In genomic region chr9:101226803-101227202, GRCh38 we compare ENCODE assay signal across 18 cellular contexts.
DNase-seq lines count a peak whose midpoint lies in the region; ATAC-seq and TF ChIP-seq lines count a peak whose summit lies in the region.
"Had no signal": no experiment of that assay in that cellular context is flagged by ENCODE, and none has a peak within 500 bp of the region (broad histone marks: within the 10 kb centered on the region; RNA-seq: fewer than 3 reads in every experiment).

No MANE protein-coding gene starts in this region.

- H4K91ac ChIP-seq in trophoblast cell (ENCODE audit: low read depth, low read length): no peak overlapping the region

- no peak overlapping the region for H3K14ac ChIP-seq in trophoblast cell (ENCODE audit: low read length)

- H3K79me1 ChIP-seq in trophoblast cell (ENCODE audit: low read length): no peaks in the 10 kb centered on the region

- no peak overlapping the region for H3K18ac ChIP-seq in trophoblast cell (ENCODE audit: low read length)

- no peak overlapping the region for H2AK5ac ChIP-seq in trophoblast cell (ENCODE audit: low read length)

- H2BK12ac ChIP-seq in trophoblast cell (ENCODE audit: low read length): no peak overlapping the region

- H3K27me3 ChIP-seq in Loucy (ENCODE audit: insufficient read depth, low read length, poor library complexity, severe bottlenecking) (no peaks in the 10 kb centered on the region), trophoblast cell (ENCODE audit: insufficient read depth, low read length) (no peaks in the 10 kb centered on the region)
- H3K27me3 ChIP-seq: BLaER1 treated with 17β-estradiol and CSF1 and Interleukin-3, amounts not matched to agents 10 nM and 100 nM had no signal

- H3K9me3 ChIP-seq in Loucy (ENCODE audit: insufficient read depth, low read depth, low read length) (no peaks in the 10 kb centered on the region), trophoblast cell (ENCODE audit: insufficient read depth, low read depth, low read length) (no peaks in the 10 kb centered on the region)
- H3K9me3 ChIP-seq: A549, SK-N-SH had no signal

- no peaks in the 10 kb centered on the region for H3K9me2 ChIP-seq in Loucy (replicated peaks; ENCODE audit: low read depth, low read length)
- H3K9me2 ChIP-seq: SK-N-SH had no signal

- H3K4me2 ChIP-seq in Loucy (ENCODE audit: low read depth, low read length, poor library complexity, severe bottlenecking) (no peak overlapping the region), trophoblast cell (ENCODE audit: low read length) (no peak overlapping the region)
- H3K4me2 ChIP-seq: A549; BLaER1 treated with 17β-estradiol and CSF1 and Interleukin-3, amounts not matched to agents 10 nM and 100 nM; SK-N-SH had no signal

- H3K9ac ChIP-seq in Loucy (ENCODE audit: low read depth, low read length, poor library complexity, severe bottlenecking): no peak overlapping the region
- no peak overlapping the region for H3K9ac ChIP-seq in trophoblast cell (ENCODE audit: low read length)
- H3K9ac ChIP-seq: BLaER1 treated with 17β-estradiol and CSF1 and Interleukin-3, amounts not matched to agents 10 nM and 100 nM; SK-N-SH had no signal

- WGBS in trophoblast cell (ENCODE audit: extremely low coverage, insufficient coverage, insufficient read length): no CpG with 5 or more reads among the region's 3 CpGs

- no peak overlapping the region for H3K4ac ChIP-seq in trophoblast cell (ENCODE audit: low read depth, low read length)

- H2BK5ac ChIP-seq in trophoblast cell (ENCODE audit: low read depth, low read length, poor library complexity): no peak overlapping the region

- no peaks in the 10 kb centered on the region for H3F3A ChIP-seq in Loucy (ENCODE audit: low read depth)

- no peak overlapping the region for H2BK120ac ChIP-seq in trophoblast cell (ENCODE audit: insufficient read depth, low read length, poor library complexity)

- H4K20me1 ChIP-seq in Loucy (ENCODE audit: insufficient read depth, low read length, poor library complexity, severe bottlenecking): no peaks in the 10 kb centered on the region
- H4K20me1 ChIP-seq: BLaER1 treated with 17β-estradiol and CSF1 and Interleukin-3, amounts not matched to agents 10 nM and 100 nM had no signal

- H3K27ac ChIP-seq in caudate nucleus (ENCODE audit: low read depth, low read length) (peak overlapping the region; percentile 93), trophoblast cell (ENCODE audit: low read depth, low read length) (no peak overlapping the region)
- H3K27ac ChIP-seq: A549; BLaER1 treated with 17β-estradiol and CSF1 and Interleukin-3, amounts not matched to agents 10 nM and 100 nM had no signal

- no peak overlapping the region for H3K23ac ChIP-seq in trophoblast cell (ENCODE audit: low read length)

- 0 out of 2 replicates have a peak, but pooled peaks have one; percentile 13 for TF ChIP-seq CTCF in Loucy (conservative IDR thresholded peaks at IDR 0.05; ENCODE audit: low read length)

- no peak overlapping the region for H4K12ac ChIP-seq in trophoblast cell (ENCODE audit: low read depth, low read length)

- no peak overlapping the region for H4K8ac ChIP-seq in trophoblast cell (ENCODE audit: low read depth, low read length)

- no peaks in the 10 kb centered on the region for H3K79me2 ChIP-seq in Loucy (ENCODE audit: insufficient read depth, low read length)
- H3K79me2 ChIP-seq in trophoblast cell (ENCODE audit: control insufficient read depth, insufficient read depth, low read length, poor library complexity): no peaks in the 10 kb centered on the region

- H2AFZ ChIP-seq in Loucy (ENCODE audit: low read length): no peak overlapping the region
- H2AFZ ChIP-seq in trophoblast cell (ENCODE audit: insufficient read depth, low read length, poor library complexity): no peak overlapping the region

- H3K36me3 ChIP-seq in Loucy (ENCODE audit: insufficient read depth, low read length) (no peaks in the 10 kb centered on the region), trophoblast cell (ENCODE audit: control insufficient read depth in 1 of 2, insufficient read depth in 2 of 2, low read length in 2 of 2) (no peaks in the 10 kb centered on the region)
- H3K36me3 ChIP-seq: BLaER1 treated with 17β-estradiol and CSF1 and Interleukin-3, amounts not matched to agents 10 nM and 100 nM had no signal

- H3K4me1 ChIP-seq in Loucy (ENCODE audit: insufficient read depth, low read length, poor library complexity, severe bottlenecking) (no peaks in the 10 kb centered on the region), trophoblast cell (ENCODE audit: control insufficient read depth in 1 of 2, insufficient read depth in 2 of 2, low read length in 2 of 2) (no peaks in the 10 kb centered on the region)
- H3K4me1 ChIP-seq: A549 had no signal

- no peak for DNase-seq in caudate nucleus (lab: John Stamatoyannopoulos, UW)
- DNase-seq in left lobe of liver (ENCODE audit: low spot score): no peak
- DNase-seq in NCI-H1417 treated with DMSO at 0.1 percent for 48 hours (lab: John Stamatoyannopoulos, UW): no peak
- no peak for DNase-seq in trophoblast cell
- DNase-seq: DND-41, GDM1, NCI-H1092, NCI-H226, NCI-H524 treated with DMSO at 0.1 percent for 48 hours, SHP77, SK-N-SH, T-cell had no signal

- H3K4me3 ChIP-seq in Loucy (ENCODE audit: low read length, poor library complexity, severe bottlenecking) (no peak overlapping the region), trophoblast cell (ENCODE audit: low read depth, low read length) (no peak overlapping the region)
- H3K4me3 ChIP-seq: A549; BLaER1 treated with 17β-estradiol and CSF1 and Interleukin-3, amounts not matched to agents 10 nM and 100 nM had no signal

- ATAC-seq in GM18867 (IDR thresholded peaks at IDR 0.05; ENCODE audit: unreplicated experiment) (peak; percentile 45), left lobe of liver (peak; percentile 30), HG03280 (IDR thresholded peaks at IDR 0.05; ENCODE audit: unreplicated experiment) (no peak), HG03039 (IDR thresholded peaks at IDR 0.05; ENCODE audit: unreplicated experiment) (no peak)
- ATAC-seq: A549, T-cell had no signal

Comparison
In these comparisons a context has a peak if more than half of its experiments do, and no peak if none do; other contexts are left out.
1. ATAC-seq: peak in GM18867 (single experiment) and left lobe of liver (single experiment); none in HG03280 (single experiment) and HG03039 (single experiment).